ENCODE assay signal across 8 cellular contexts in genomic region chr1:11262171-11263049, GRCh38. TPM values are rescaled to one million over a fixed set of nuclear protein-coding genes. Genes with fewer than 3 reads are reported as not detected.
DNase-seq lines count a peak whose midpoint lies in the region; ATAC-seq and TF ChIP-seq lines count a peak whose summit lies in the region.

Gene MTOR, minus strand, starts transcription at chr1:11262551. Its CDS starts 3,142 bp downstream, at chr1:11259409.

- TF ChIP-seq EP300 in Ishikawa (IDR thresholded peaks at IDR 0.05; ENCODE audit: borderline replicate concordance), result peak; percentile 19; the same call in 1 of the 2 replicates

- H3K4me3 ChIP-seq in PC-3 (ENCODE audit: low read length) (peak within 1 kb of the TSS; percentile 96), mucosa of descending colon (peak within 1 kb of the TSS; percentile 97)

- peak within 1 kb of the TSS; percentile 98 for H3K4me2 ChIP-seq in PC-3 (ENCODE audit: low read length)

- H3K36me3 ChIP-seq in PC-3 (ENCODE audit: low read depth, low read length), result peaks cover 12% of the 10 kb centered on the region
- peaks cover 4% of the 10 kb centered on the region for H3K36me3 ChIP-seq in mucosa of descending colon (ENCODE audit: low read depth)

- CTCF ChIA-PET in PC-3 (lab: Charles Lee), result interaction anchor here (0.6 to 1.0 kb wide), 6 partner anchors 11 to 384 kb away, joined by 3 to 6 read pairs (median 3); partner anchors contain the start of gene UBIAD1

- H2AFZ ChIP-seq in PC-3 (ENCODE audit: low read length), result peak within 1 kb of the TSS; percentile 89

- no peaks in the 10 kb centered on the region for H4K20me1 ChIP-seq in PC-3 (ENCODE audit: low read length)

- H3K9me3 ChIP-seq in PC-3 (ENCODE audit: low read length), result no peaks in the 10 kb centered on the region
- H3K9me3 ChIP-seq in mucosa of descending colon, result no peaks in the 10 kb centered on the region

- intact Hi-C loops in PC-3 (cut with micrococcal nuclease), result loop anchor here (1.0 kb wide), 1 partner anchor 11 kb away; the partner anchor contains the start of gene UBIAD1
- intact Hi-C loops in mucosa of descending colon (cut with DNase I, micrococcal nuclease), result no loop called here

- no peaks in the 10 kb centered on the region for H3F3A ChIP-seq in PC-3 (ENCODE audit: low read length, unreplicated experiment)

- H3K27me3 ChIP-seq in PC-3 (ENCODE audit: low read length), result no peaks in the 10 kb centered on the region

- TF ChIP-seq CTCF in PC-3 (conservative IDR thresholded peaks at IDR 0.05; ENCODE audit: low read depth, low read length), result peak; percentile 41
- TF ChIP-seq CTCF in mucosa of descending colon (IDR thresholded peaks at IDR 0.05), result no peak

- H3K9me2 ChIP-seq in PC-3 (replicated peaks; ENCODE audit: low read length), result no peaks in the 10 kb centered on the region

- peaks cover 20% of the 10 kb centered on the region for H3K79me2 ChIP-seq in PC-3 (ENCODE audit: low read length)

- BruUV-seq in PC-3 (replicated peaks; lab: Mats Ljungman, UMichigan), result no TSS peak

- no peak for TF ChIP-seq RAD21 in Ishikawa (IDR thresholded peaks at IDR 0.05; ENCODE audit: low read depth)

- no peak within 1 kb of the TSS for H3K27ac ChIP-seq in PC-3 (ENCODE audit: low read length)
- peak within 1 kb of the TSS; percentile 41 for H3K27ac ChIP-seq in epithelial cell of prostate

- H3K9ac ChIP-seq in PC-3 (ENCODE audit: low read length), result peak within 1 kb of the TSS; percentile 93

- peaks cover 5% of the 10 kb centered on the region; the same call in 1 of the 2 replicates for H3K4me1 ChIP-seq in PC-3 (ENCODE audit: insufficient read depth, low read length)
- H3K4me1 ChIP-seq in mucosa of descending colon (ENCODE audit: low read depth), result peaks cover 6% of the 10 kb centered on the region

- ATAC-seq in GM21576 (IDR thresholded peaks at IDR 0.05; ENCODE audit: unreplicated experiment), result peak; percentile 96
- peak; percentile 97 for ATAC-seq in PC-3
- ATAC-seq in mucosa of descending colon, result peak; percentile 100

- DNase-seq in DMS53 (lab: John Stamatoyannopoulos, UW) (peak; percentile 100), PC-3 (peak; percentile 99), activated T-cell treated with anti-CD3 and anti-CD28 coated beads for 48 hours (ENCODE audit: low read depth) (peak; percentile 91), epithelial cell of prostate (ENCODE audit: low read depth, low spot score) (peak; percentile 99), mucosa of descending colon (peak; percentile 97 to 99 (median 98))
- peak; percentile 92 for DNase-seq in stimulated activated CD8-positive, alpha-beta memory T cell treated with anti-CD3 and anti-CD28 coated beads, Interleukin-4, amount 100 ng/mL, for 24 hours (ENCODE audit: low read depth)

- POLR2A ChIA-PET in PC-3 (lab: Charles Lee; ENCODE audit: unreplicated experiment), result interaction anchor here (0.5 to 1.5 kb wide), 4 partner anchors 10 to 1203 kb away, joined by 3 to 8 read pairs (median 3); partner anchors contain the start of genes EXOSC10 and UBIAD1

TF ChIP-seq in Ishikawa, 13 proteins besides CTCF, POLR2A, EP300 and RAD21:
- TF ChIP-seq TCF12 (IDR thresholded peaks at IDR 0.05; ENCODE audit: low read depth) (peak; percentile 66), FOXM1 (IDR thresholded peaks at IDR 0.05; ENCODE audit: borderline replicate concordance, low read depth) (no peak), YY1 (IDR thresholded peaks at IDR 0.05; ENCODE audit: low read depth) (peak; percentile 70; the same call in 1 of the 2 replicates), REST (IDR thresholded peaks at IDR 0.05; ENCODE audit: low read depth) (no peak), CEBPB (IDR thresholded peaks at IDR 0.05) (no peak), TEAD4 (IDR thresholded peaks at IDR 0.05) (peak; percentile 43; the same call in 1 of the 2 replicates), EGR1 (IDR thresholded peaks at IDR 0.05) (no peak), NFIC (IDR thresholded peaks at IDR 0.05) (no peak; the same call in 1 of the 2 replicates), ZBTB7A (IDR thresholded peaks at IDR 0.05; ENCODE audit: low read depth) (peak; percentile 25; the same call in 1 of the 2 replicates), USF1 (IDR thresholded peaks at IDR 0.05) (peak; percentile 42), CREB1 (IDR thresholded peaks at IDR 0.05; ENCODE audit: low read depth) (peak; percentile 49; the same call in 1 of the 2 replicates), TAF1 (IDR thresholded peaks at IDR 0.05; ENCODE audit: low read depth) (peak; percentile 86)
- TF ChIP-seq, protein P1, sequence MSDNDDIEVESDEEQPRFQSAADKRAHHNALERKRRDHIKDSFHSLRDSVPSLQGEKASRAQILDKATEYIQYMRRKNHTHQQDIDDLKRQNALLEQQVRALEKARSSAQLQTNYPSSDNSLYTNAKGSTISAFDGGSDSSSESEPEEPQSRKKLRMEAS (IDR thresholded peaks at IDR 0.05), result no peak; the same call in 1 of the 2 replicates

RNA-seq across cellular contexts. Expression of gene MTOR, which starts in this region (rescaled TPM):
- total RNA-seq in PC-3 (2014; rRNA removed) (48.0 and 53.6 TPM in 2 replicates), mucosa of descending colon (10 to 100 TPM; 37.9 to 50.5 (median 42.5) TPM)
